Comparison of ENCODE assay signal across 1 cellular context in the genomic region with DNA sequence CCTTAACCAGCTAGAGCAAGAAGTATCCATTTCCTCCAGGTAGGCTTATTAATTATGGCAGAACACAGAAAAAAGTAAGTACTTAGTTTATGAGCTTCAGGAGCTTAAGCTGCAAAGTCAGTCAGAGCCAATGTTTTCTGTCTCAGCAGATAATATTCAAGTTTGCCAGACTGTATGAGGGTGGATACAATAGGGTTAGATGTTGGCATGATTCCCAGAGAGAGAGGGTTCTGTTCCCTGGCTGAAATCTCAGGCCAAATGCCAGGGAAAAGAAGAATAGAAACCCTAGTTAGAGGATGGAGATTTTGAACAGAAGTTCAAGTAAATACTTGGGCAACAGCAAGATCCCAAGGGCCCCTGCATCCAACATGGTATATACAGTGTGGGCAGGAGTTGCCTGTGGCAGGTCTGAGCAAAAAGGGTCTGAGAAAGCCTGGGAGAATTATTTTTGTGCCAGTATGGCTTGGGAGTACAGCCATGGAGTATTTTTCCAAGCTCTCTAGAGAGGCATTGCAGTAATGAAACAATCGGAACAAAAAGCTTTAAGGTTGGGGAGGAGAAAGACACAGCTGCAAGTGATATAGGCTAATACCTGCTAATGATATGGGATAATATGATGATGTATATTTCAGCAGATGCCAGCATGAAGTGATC.
TF ChIP-seq lines count a peak whose summit lies in the region.

No MANE protein-coding gene starts in this region.

TF ChIP-seq in H1, 55 proteins besides CTCF, POLR2A, EP300 and RAD21:
- TF ChIP-seq CHD1 (IDR thresholded peaks at IDR 0.05; ENCODE audit: low read depth, low read length) (no peak), TAF1 (IDR thresholded peaks at IDR 0.05; ENCODE audit: low read depth, low read length) (no peak), NANOG (IDR thresholded peaks at IDR 0.05; ENCODE audit: insufficient read depth, low read depth, low read length, poor library complexity, severe bottlenecking) (no peak), TBP (IDR thresholded peaks at IDR 0.05; ENCODE audit: low read depth, low read length) (no peak), SIN3A (conservative IDR thresholded peaks at IDR 0.05 in 1 of 2, IDR thresholded peaks at IDR 0.05 in 1 of 2; ENCODE audit: low read depth in 1 of 2, low read length in 2 of 2) (no peak), ASH2L (IDR thresholded peaks at IDR 0.05; ENCODE audit: low read length) (no peak), FOSL1 (IDR thresholded peaks at IDR 0.05; ENCODE audit: insufficient read depth, low read depth, low read length) (no peak), SP4 (IDR thresholded peaks at IDR 0.05; ENCODE audit: low read length) (no peak)
- TF ChIP-seq, protein P1, sequence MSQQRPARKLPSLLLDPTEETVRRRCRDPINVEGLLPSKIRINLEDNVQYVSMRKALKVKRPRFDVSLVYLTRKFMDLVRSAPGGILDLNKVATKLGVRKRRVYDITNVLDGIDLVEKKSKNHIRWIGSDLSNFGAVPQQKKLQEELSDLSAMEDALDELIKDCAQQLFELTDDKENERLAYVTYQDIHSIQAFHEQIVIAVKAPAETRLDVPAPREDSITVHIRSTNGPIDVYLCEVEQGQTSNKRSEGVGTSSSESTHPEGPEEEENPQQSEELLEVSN (IDR thresholded peaks at IDR 0.05) = no peak
- TF ChIP-seq, protein P2, sequence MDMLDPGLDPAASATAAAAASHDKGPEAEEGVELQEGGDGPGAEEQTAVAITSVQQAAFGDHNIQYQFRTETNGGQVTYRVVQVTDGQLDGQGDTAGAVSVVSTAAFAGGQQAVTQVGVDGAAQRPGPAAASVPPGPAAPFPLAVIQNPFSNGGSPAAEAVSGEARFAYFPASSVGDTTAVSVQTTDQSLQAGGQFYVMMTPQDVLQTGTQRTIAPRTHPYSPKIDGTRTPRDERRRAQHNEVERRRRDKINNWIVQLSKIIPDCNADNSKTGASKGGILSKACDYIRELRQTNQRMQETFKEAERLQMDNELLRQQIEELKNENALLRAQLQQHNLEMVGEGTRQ (IDR thresholded peaks at IDR 0.05; ENCODE audit: low read length) = no peak
- TF ChIP-seq, protein P3, sequence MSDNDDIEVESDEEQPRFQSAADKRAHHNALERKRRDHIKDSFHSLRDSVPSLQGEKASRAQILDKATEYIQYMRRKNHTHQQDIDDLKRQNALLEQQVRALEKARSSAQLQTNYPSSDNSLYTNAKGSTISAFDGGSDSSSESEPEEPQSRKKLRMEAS (IDR thresholded peaks at IDR 0.05) = no peak
